In the genomic region with DNA sequence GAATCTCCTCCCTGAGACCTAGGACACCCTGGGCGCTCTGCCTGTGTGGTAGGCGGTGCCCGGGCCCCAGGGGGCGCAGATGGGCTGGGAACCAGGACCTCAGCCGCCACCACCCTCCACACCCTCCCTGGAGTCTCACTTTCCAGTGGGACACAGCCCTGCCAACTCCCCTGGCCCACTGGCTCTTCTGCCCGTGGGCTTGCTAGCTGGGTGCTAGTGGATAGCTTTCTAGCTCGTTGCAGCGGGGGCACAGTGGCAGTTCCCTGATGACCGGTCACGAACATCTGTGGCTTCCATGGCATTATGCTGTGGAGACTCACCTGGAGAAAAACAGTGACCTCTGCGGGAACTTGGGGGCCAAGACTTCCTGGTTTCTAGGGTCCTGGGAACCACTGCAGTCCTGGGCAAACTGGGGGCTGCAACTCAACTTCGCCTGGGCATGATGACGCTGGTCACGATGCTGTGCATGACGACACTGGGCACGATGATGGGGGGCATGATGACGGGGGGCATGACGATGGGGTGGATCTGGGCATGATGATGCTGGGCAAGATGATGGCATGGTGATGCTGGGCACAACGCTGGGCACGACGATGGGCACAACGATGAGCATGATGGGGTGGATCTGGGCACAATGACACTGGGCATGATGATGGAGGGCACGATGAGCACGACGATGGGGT, we compare ENCODE assay signal across 14 cellular contexts. TPM values are rescaled to one million over a fixed set of nuclear protein-coding genes. Genes with fewer than 3 reads are reported as not detected.
DNase-seq lines count a peak whose midpoint lies in the region; ATAC-seq and TF ChIP-seq lines count a peak whose summit lies in the region.
"Had no signal": no experiment of that assay in that cellular context is flagged by ENCODE, and none has a peak within 500 bp of the region (broad histone marks: within the 10 kb centered on the region; RNA-seq: fewer than 3 reads in every experiment).

No MANE protein-coding gene starts in this region.

- H3K4me3 Mint-ChIP-seq in activated T-cell treated with anti-CD3 and anti-CD28 coated beads, Interleukin-2, amount 50 U/mL, for 24 hours: no peak overlapping the region
- no peak overlapping the region for H3K4me3 Mint-ChIP-seq in chondrocyte (ENCODE audit: unreplicated experiment)
- H3K4me3 Mint-ChIP-seq: brain had no signal

- H3K27ac ChIP-seq in lung (ENCODE audit: low read depth in 1 of 2, low read length in 1 of 2) (peak overlapping the region; percentile 38 to 68), upper lobe of left lung (peak overlapping the region; percentile 36 to 68 (median 45)), esophagus squamous epithelium (peak overlapping the region in 2 of 4 donors; percentile 65 to 67), foreskin keratinocyte (no peak overlapping the region)
- H3K27ac ChIP-seq: prostate gland had no signal

- H3K9me3 ChIP-seq in lung (ENCODE audit: control insufficient read depth in 2 of 2, insufficient read depth in 1 of 2, low read length in 1 of 2) (no peaks in the 10 kb centered on the region), upper lobe of left lung (no peaks in the 10 kb centered on the region), esophagus squamous epithelium (no peaks in the 10 kb centered on the region)
- H3K9me3 ChIP-seq: prostate gland, transverse colon had no signal

- H3K4me1 Mint-ChIP-seq in activated T-cell treated with anti-CD3 and anti-CD28 coated beads, Interleukin-2, amount 50 U/mL, for 24 hours (ENCODE audit: low read depth): no peaks in the 10 kb centered on the region
- no peaks in the 10 kb centered on the region for H3K4me1 Mint-ChIP-seq in chondrocyte (ENCODE audit: low read depth)

- 85 to 89% methylated on average over 25 of the region's 25 CpGs for WGBS in lung, 2 donors
- WGBS in upper lobe of left lung, 2 donors: 80 to 89% methylated on average over 16 to 22 of the region's 25 CpGs
- 80 to 85% methylated on average over 13 to 15 of the region's 25 CpGs for WGBS in esophagus squamous epithelium, 2 donors

- H3K36me3 Mint-ChIP-seq in activated T-cell treated with anti-CD3 and anti-CD28 coated beads, Interleukin-2, amount 50 U/mL, for 24 hours (ENCODE audit: low read depth): no peaks in the 10 kb centered on the region
- H3K36me3 Mint-ChIP-seq in chondrocyte (ENCODE audit: low read depth): peaks cover 2% of the 10 kb centered on the region
- H3K36me3 Mint-ChIP-seq: brain had no signal

- H3K4me1 ChIP-seq in lung (ENCODE audit: control insufficient read depth in 2 of 2, insufficient read depth in 2 of 2, low read length in 2 of 2): peaks cover 3 to 15% of the 10 kb centered on the region in 2 donors
- H3K4me1 ChIP-seq in upper lobe of left lung: peaks cover 4 to 22% (median 12%) of the 10 kb centered on the region in 4 donors
- peaks cover 0 to 23% (median 0%) of the 10 kb centered on the region in 3 donors for H3K4me1 ChIP-seq in esophagus squamous epithelium
- no peaks in the 10 kb centered on the region for H3K4me1 ChIP-seq in foreskin keratinocyte
- H3K4me1 ChIP-seq: prostate gland, transverse colon had no signal

- ATAC-seq in lung (ENCODE audit: insufficient read depth, low FRiP score) (no peak), upper lobe of left lung (ENCODE audit: low FRiP score in 2 of 2) (no peak), foreskin keratinocyte (no peak)

- TF ChIP-seq CTCF in chondrocyte (IDR thresholded peaks at IDR 0.05) (no peak), lung (IDR thresholded peaks at IDR 0.05; ENCODE audit: control extremely low read depth, extremely low read depth) (no peak), upper lobe of left lung (IDR thresholded peaks at IDR 0.05) (peak in 4 of 6 experiments; percentile 16 to 29 (median 22)), esophagus squamous epithelium (IDR thresholded peaks at IDR 0.05) (no peak), foreskin keratinocyte (conservative IDR thresholded peaks at IDR 0.05) (no peak)

- no peaks in the 10 kb centered on the region for H3K9me3 Mint-ChIP-seq in activated T-cell treated with anti-CD3 and anti-CD28 coated beads, Interleukin-2, amount 50 U/mL, for 24 hours
- H3K9me3 Mint-ChIP-seq in chondrocyte (ENCODE audit: low read depth): peaks cover 8% of the 10 kb centered on the region

- no peaks in the 10 kb centered on the region for H3K27me3 ChIP-seq in lung (ENCODE audit: control insufficient read depth, insufficient read depth)
- H3K27me3 ChIP-seq in upper lobe of left lung: no peaks in the 10 kb centered on the region
- no peaks in the 10 kb centered on the region for H3K27me3 ChIP-seq in esophagus squamous epithelium
- H3K27me3 ChIP-seq in foreskin keratinocyte: no peaks in the 10 kb centered on the region
- H3K27me3 ChIP-seq: transverse colon had no signal

- no peak for TF ChIP-seq EP300 in upper lobe of left lung (IDR thresholded peaks at IDR 0.05)

- DNase-seq in activated T-cell treated with anti-CD3 and anti-CD28 coated beads, Interleukin-2, amount 50 U/mL, for 1 hour: peak; percentile 4
- DNase-seq in activated T-cell treated with anti-CD3 and anti-CD28 coated beads, Interleukin-2, amount 50 U/mL, for 24 hours: no peak
- peak; percentile 75 for DNase-seq in chondrocyte (ENCODE audit: low spot score)
- no peak for DNase-seq in lung (ENCODE audit: low spot score)
- peak in 1 of 2 donors; percentile 21 for DNase-seq in upper lobe of left lung
- no peak for DNase-seq in esophagus squamous epithelium (lab: John Stamatoyannopoulos, UW)
- no peak for DNase-seq in mucosa of gallbladder (ENCODE audit: low spot score)
- no peak for DNase-seq in foreskin keratinocyte
- DNase-seq: activated naive CD4-positive, alpha-beta T cell; transverse colon had no signal

- H3K36me3 ChIP-seq in lung (ENCODE audit: control insufficient read depth in 2 of 2, insufficient read depth in 2 of 2, low read length in 2 of 2) (no peaks in the 10 kb centered on the region), upper lobe of left lung (no peaks in the 10 kb centered on the region), esophagus squamous epithelium (no peaks in the 10 kb centered on the region)
- H3K36me3 ChIP-seq: prostate gland, transverse colon had no signal

- intact Hi-C loops in esophagus squamous epithelium (cut with DNase I): no loop called here

- TF ChIP-seq POLR2A in upper lobe of left lung (IDR thresholded peaks at IDR 0.05) (no peak), esophagus squamous epithelium (IDR thresholded peaks at IDR 0.05) (no peak)

- peaks cover 3% of the 10 kb centered on the region for H3K27me3 Mint-ChIP-seq in activated T-cell treated with anti-CD3 and anti-CD28 coated beads, Interleukin-2, amount 50 U/mL, for 24 hours
- no peaks in the 10 kb centered on the region for H3K27me3 Mint-ChIP-seq in chondrocyte (ENCODE audit: low read depth)
- H3K27me3 Mint-ChIP-seq: brain had no signal

- H3K4me3 ChIP-seq in lung: no peak overlapping the region
- H3K4me3 ChIP-seq in upper lobe of left lung: no peak overlapping the region
- no peak overlapping the region for H3K4me3 ChIP-seq in esophagus squamous epithelium
- H3K4me3 ChIP-seq: prostate gland, transverse colon had no signal

- no peak overlapping the region for H3K27ac Mint-ChIP-seq in activated T-cell treated with anti-CD3 and anti-CD28 coated beads, Interleukin-2, amount 50 U/mL, for 24 hours
- H3K27ac Mint-ChIP-seq in chondrocyte (ENCODE audit: unreplicated experiment): no peak overlapping the region

RNA-seq across cellular contexts. Expression of gene ALLC, which starts 31.0 kb away (rescaled TPM):
- total RNA-seq in chondrocyte (not detected in 3 replicates), lung (not detected), upper lobe of left lung (not detected), esophagus squamous epithelium (not detected), mucosa of gallbladder (0.81 TPM), foreskin keratinocyte (not detected in 2 replicates)
- polyA plus RNA-seq in lung (under 1 TPM in 1 of 2 donors, not detected in 1; 0.06 TPM), foreskin keratinocyte (not detected in 2 replicates)
- total RNA-seq: glomerular endothelial cell, SK-MEL-5, transverse colon had no signal

RNA-seq across cellular contexts. Expression of gene COLEC11, which starts 32.0 kb away (rescaled TPM):
- total RNA-seq in chondrocyte (not detected in 3 replicates), lung (1 to 10 TPM in 1 of 2 donors, under 1 TPM in 1; 0.71 to 2.0 TPM), upper lobe of left lung (1 to 10 TPM in 3 of 6 donors, under 1 TPM in 2, not detected in 1; 0.79 to 2.3 (median 1.3) TPM), esophagus squamous epithelium (1 to 10 TPM in 2 of 4 donors, under 1 TPM in 1, not detected in 1; 0.56 to 2.3 (median 1.0) TPM), mucosa of gallbladder (79.0 TPM), foreskin keratinocyte (not detected in 2 replicates)
- polyA plus RNA-seq in lung (1 to 10 TPM; 1.9 to 3.7 TPM), foreskin keratinocyte (not detected in 2 replicates)
- total RNA-seq: SK-MEL-5 had no signal

RNA-seq across cellular contexts. Expression of gene RPS7, which starts 51.9 kb away (rescaled TPM):
- 724 to 826 TPM (median 808 TPM) in 3 replicates for total RNA-seq in chondrocyte
- 1,000 to 10,000 TPM; 1,011 to 1,210 TPM for total RNA-seq in lung
- polyA plus RNA-seq in lung: 1,000 to 10,000 TPM; 1,447 to 3,656 TPM
- 1,000 to 10,000 TPM in 2 of 6 donors, 100 to 1,000 TPM in 4; 689 to 1,790 (median 847) TPM for total RNA-seq in upper lobe of left lung
- 1,000 to 10,000 TPM; 1,342 to 4,027 (median 3,705) TPM for total RNA-seq in esophagus squamous epithelium
- 690 TPM for total RNA-seq in mucosa of gallbladder
- 1,708 and 1,786 TPM in 2 replicates for total RNA-seq in foreskin keratinocyte
- 2,392 and 2,411 TPM in 2 replicates for polyA plus RNA-seq in foreskin keratinocyte

Comparison
In these comparisons a context has a peak if more than half of its experiments do, and no peak if none do; other contexts are left out.
1. DNase-seq: peak in activated T-cell treated with anti-CD3 and anti-CD28 coated beads, Interleukin-2, amount 50 U/mL, for 1 hour (single experiment) and chondrocyte (single experiment); none in activated T-cell treated with anti-CD3 and anti-CD28 coated beads, Interleukin-2, amount 50 U/mL, for 24 hours (single experiment), lung (single experiment), esophagus squamous epithelium (single experiment), mucosa of gallbladder (single experiment) and foreskin keratinocyte (0 of 2).
2. CTCF ChIP-seq: peak in upper lobe of left lung (4 of 6); none in chondrocyte (single experiment), lung (single experiment), esophagus squamous epithelium (0 of 6) and foreskin keratinocyte (single experiment).
3. RNA of gene COLEC11, which starts 32.0 kb away (total RNA-seq): 79.0 TPM in mucosa of gallbladder (single experiment); 0.71 to 2.0 TPM in lung, 0.79 to 2.3 TPM in upper lobe of left lung, 0.56 to 2.3 TPM in esophagus squamous epithelium, not detected in chondrocyte and not detected in foreskin keratinocyte; every median in the first group is over 10 times any median in the second.